In the genomic region with DNA sequence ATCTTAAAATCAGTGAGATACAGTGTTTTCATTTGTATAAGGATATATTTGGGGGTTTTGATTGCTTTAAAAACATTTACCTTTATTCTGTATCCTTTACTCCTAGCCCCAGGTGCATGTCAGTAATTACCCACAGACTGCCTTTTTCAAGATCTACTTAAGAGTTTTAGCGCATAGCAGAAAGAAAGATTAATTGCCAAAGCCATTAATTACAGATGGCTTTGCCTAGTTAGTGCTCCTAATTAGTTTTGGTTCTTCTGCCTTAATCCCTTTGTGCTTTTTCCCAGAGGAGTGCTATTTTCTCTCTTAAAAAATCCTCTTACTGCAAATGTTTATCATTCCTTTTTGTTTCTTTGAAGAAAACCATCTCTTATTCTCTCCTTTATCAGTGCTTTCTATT, we compare ENCODE assay signal across 26 cellular contexts.
"Had no signal": no experiment of that assay in that cellular context is flagged by ENCODE, and none has a peak within 500 bp of the region (broad histone marks: within the 10 kb centered on the region; RNA-seq: fewer than 3 reads in every experiment).

No MANE protein-coding gene starts in this region.

- H3K27me3 Mint-ChIP-seq: activated CD8-positive, alpha-beta T cell treated with anti-CD3 and anti-CD28 coated beads for 36 hours; activated naive CD8-positive, alpha-beta T cell treated with anti-CD3 and anti-CD28 coated beads, Interleukin-2, amount 50 U/mL, for 24 hours; brain had no signal

- H3K4me1 Mint-ChIP-seq: activated naive CD8-positive, alpha-beta T cell treated with anti-CD3 and anti-CD28 coated beads, Interleukin-2, amount 50 U/mL, for 24 hours had no signal

- H3K4me3 Mint-ChIP-seq: activated CD8-positive, alpha-beta T cell treated with anti-CD3 and anti-CD28 coated beads for 36 hours; activated naive CD8-positive, alpha-beta T cell treated with anti-CD3 and anti-CD28 coated beads, Interleukin-2, amount 50 U/mL, for 24 hours; activated T-helper 1 cell treated with anti-CD3 and anti-CD28 coated beads, Interleukin-12 subunit alpha, Interleukin-12 subunit beta, Interleukin-2, Interleukin-4 antibody, amounts not matched to agents 30 ng/mL and 10 ng/mL and 1 ng/mL, durations not matched to agents 14 hours and 24 hours and 36 hours; brain; T-helper 1 cell treated with Interleukin-12 subunit alpha and Interleukin-12 subunit beta and Interleukin-4 antibody, amounts not matched to agents 30 μg/mL and 1 μg/mL, for 36 hours had no signal

- H3K27ac Mint-ChIP-seq: activated CD8-positive, alpha-beta T cell treated with anti-CD3 and anti-CD28 coated beads for 36 hours; activated naive CD4-positive, alpha-beta T cell treated with anti-CD3 and anti-CD28 coated beads, Interleukin-2, amount 50 U/mL, for 72 hours; activated naive CD8-positive, alpha-beta T cell treated with anti-CD3 and anti-CD28 coated beads, Interleukin-2, amount 50 U/mL, for 24 hours; activated T-helper 1 cell treated with anti-CD3 and anti-CD28 coated beads, Interleukin-12 subunit alpha, Interleukin-12 subunit beta, Interleukin-2, Interleukin-4 antibody, amounts not matched to agents 30 ng/mL and 10 ng/mL and 1 ng/mL, durations not matched to agents 14 hours and 24 hours and 36 hours; T-helper 1 cell treated with Interleukin-12 subunit alpha and Interleukin-12 subunit beta and Interleukin-4 antibody, amounts not matched to agents 30 μg/mL and 1 μg/mL, for 36 hours had no signal

- DNase-seq: activated CD4-positive, alpha-beta T cell treated with anti-CD3 and anti-CD28 coated beads for 4 hours; activated CD8-positive, alpha-beta memory T cell treated with anti-CD3 and anti-CD28 coated beads, Interleukin-2, amount 50 U/mL, for 48 hours; activated CD8-positive, alpha-beta T cell treated with anti-CD3 and anti-CD28 coated beads for 36 hours; activated effector memory CD4-positive, alpha-beta T cell treated with Interleukin-2 at 50 U/mL for 16 hours; activated naive CD4-positive, alpha-beta T cell treated with Interleukin-2 at 50 U/mL for 16 hours; activated naive CD8-positive, alpha-beta T cell treated with anti-CD3 and anti-CD28 coated beads, Interleukin-2, amount 50 U/mL, for 24 hours; activated T-cell treated with anti-CD3 and anti-CD28 coated beads, Interleukin-2, amount 50 U/mL, for 1 hour; amniotic stem cell; Kasumi-1; KBM-7; NCI-H1417 treated with DMSO at 0.1 percent for 48 hours; NCI-H1694 treated with DMSO at 0.1 percent for 48 hours; NCI-H2029 treated with DMSO at 0.1 percent for 48 hours; NCI-H345; NCI-H510A; NCI-H748 treated with DMSO at 0.1 percent for 48 hours; NK-92 treated with Interleukin-12 subunit alpha and Interleukin-12 subunit beta, amount 100 ng/mL, for 24 hours; PC-3; SHP77 had no signal

- H3K27ac ChIP-seq: ascending aorta, cardiac muscle cell, SJSA1 had no signal

- H3K9me3 ChIP-seq: ascending aorta, SJSA1 had no signal

- H3K4me1 ChIP-seq: ascending aorta, SJSA1 had no signal

- H3K4me3 ChIP-seq: ascending aorta, cardiac muscle cell, SJSA1 had no signal

- H3K9me3 Mint-ChIP-seq: activated CD8-positive, alpha-beta T cell treated with anti-CD3 and anti-CD28 coated beads for 36 hours; activated naive CD4-positive, alpha-beta T cell treated with anti-CD3 and anti-CD28 coated beads, Interleukin-2, amount 50 U/mL, for 72 hours; activated naive CD8-positive, alpha-beta T cell treated with anti-CD3 and anti-CD28 coated beads, Interleukin-2, amount 50 U/mL, for 24 hours; activated T-helper 1 cell treated with anti-CD3 and anti-CD28 coated beads, Interleukin-12 subunit alpha, Interleukin-12 subunit beta, Interleukin-2, Interleukin-4 antibody, amounts not matched to agents 30 ng/mL and 10 ng/mL and 1 ng/mL, durations not matched to agents 14 hours and 24 hours and 36 hours; brain; T-helper 1 cell treated with Interleukin-12 subunit alpha and Interleukin-12 subunit beta and Interleukin-4 antibody, amounts not matched to agents 30 μg/mL and 1 μg/mL, for 36 hours had no signal

- H3K27me3 ChIP-seq: ascending aorta, cardiac muscle cell, SJSA1 had no signal
